ENCODE assay signal across 31 cellular contexts in genomic region chr4:62135565-62136156, GRCh38.
DNase-seq lines count a peak whose midpoint lies in the region; ATAC-seq and TF ChIP-seq lines count a peak whose summit lies in the region.
"Had no signal": no experiment of that assay in that cellular context is flagged by ENCODE, and none has a peak within 500 bp of the region (broad histone marks: within the 10 kb centered on the region; RNA-seq: fewer than 3 reads in every experiment).

No MANE protein-coding gene starts in this region.

- intact Hi-C loops in left ventricle myocardium superior (cut with micrococcal nuclease): no loop called here

- H3K4me3 Mint-ChIP-seq in brain: peak overlapping the region in 1 of 5 experiments; percentile 14
- H3K4me3 Mint-ChIP-seq in stimulated activated naive CD8-positive, alpha-beta T cell treated with anti-CD3 and anti-CD28 coated beads, Interleukin-15, amount 100 ng/mL, for 72 hours: no peak overlapping the region
- H3K4me3 Mint-ChIP-seq: B cell; endodermal cell; neural progenitor cell; stimulated activated effector memory CD8-positive, alpha-beta T cell treated with anti-CD3 and anti-CD28 coated beads, Interleukin-12 subunit alpha, Interleukin-12 subunit beta, amount 100 ng/mL, for 72 hours had no signal

- peak; percentile 1 for ATAC-seq in left ventricle myocardium superior
- no peak for ATAC-seq in stimulated activated naive CD8-positive, alpha-beta T cell treated with anti-CD3 and anti-CD28 coated beads, Interleukin-15, amount 100 ng/mL, for 72 hours
- ATAC-seq: sciatic nerve; stimulated activated effector memory CD8-positive, alpha-beta T cell treated with anti-CD3 and anti-CD28 coated beads, Interleukin-12 subunit alpha, Interleukin-12 subunit beta, amount 100 ng/mL, for 72 hours had no signal

- H3K27ac Mint-ChIP-seq in brain: peak overlapping the region in 3 of 5 experiments; percentile 0 to 85 (median 7)
- no peak overlapping the region for H3K27ac Mint-ChIP-seq in stimulated activated naive CD8-positive, alpha-beta T cell treated with anti-CD3 and anti-CD28 coated beads, Interleukin-15, amount 100 ng/mL, for 72 hours
- H3K27ac Mint-ChIP-seq: B cell; endodermal cell; neural progenitor cell; stimulated activated effector memory CD8-positive, alpha-beta T cell treated with anti-CD3 and anti-CD28 coated beads, Interleukin-12 subunit alpha, Interleukin-12 subunit beta, amount 100 ng/mL, for 72 hours had no signal

- H3K9me3 ChIP-seq in HUES64 (ENCODE audit: insufficient read depth, low read depth, low read length): no peaks in the 10 kb centered on the region
- H3K9me3 ChIP-seq: colonic mucosa, esophagus squamous epithelium had no signal

- TF ChIP-seq CTCF in brain (conservative IDR thresholded peaks at IDR 0.05): no peak

- DNase-seq in COLO829 (ENCODE audit: low spot score): peak; percentile 56
- DNase-seq in left ventricle myocardium superior: no peak
- no peak for DNase-seq in NCI-H526 treated with DMSO at 0.1 percent for 48 hours (lab: John Stamatoyannopoulos, UW)
- no peak for DNase-seq in LoVo (ENCODE audit: low spot score)
- no peak for DNase-seq in stimulated activated CD4-positive, alpha-beta T cell treated with anti-CD3 and anti-CD28 coated beads, Interleukin-2, amount 100 ng/mL, for 24 hours
- no peak for DNase-seq in stimulated activated naive CD8-positive, alpha-beta T cell treated with anti-CD3 and anti-CD28 coated beads, Interleukin-15, amount 100 ng/mL, for 72 hours
- DNase-seq: activated CD4-positive, alpha-beta T cell treated with anti-CD3 and anti-CD28 coated beads for 4 hours; activated effector memory CD4-positive, alpha-beta T cell treated with anti-CD3 and anti-CD28 coated beads, Interleukin-2, amount 50 U/mL, for 16 hours; activated T-cell treated with anti-CD3 and anti-CD28 coated beads for 4 hours; colonic mucosa; DMS53; endodermal cell; esophagus squamous epithelium; KG1; kidney glomerular epithelial cell; mammary epithelial cell; NCI-H1436; NCI-H2107; NCI-H446 treated with DMSO at 0.1 percent for 48 hours; stimulated activated CD4-positive, alpha-beta T cell treated with anti-CD3 and anti-CD28 coated beads, Interleukin-12 subunit alpha, Interleukin-12 subunit beta, amount 100 ng/mL, for 4 hours; stimulated activated CD4-positive, alpha-beta T cell treated with anti-CD3 and anti-CD28 coated beads, Interleukin-4, amount 100 ng/mL, for 24 hours; substantia nigra; upper lobe of left lung had no signal

- H3K36me3 Mint-ChIP-seq in brain: peaks cover 5% of the 10 kb centered on the region
- H3K36me3 Mint-ChIP-seq: neural progenitor cell; stimulated activated effector memory CD8-positive, alpha-beta T cell treated with anti-CD3 and anti-CD28 coated beads, Interleukin-12 subunit alpha, Interleukin-12 subunit beta, amount 100 ng/mL, for 72 hours had no signal

- 75% methylated on average over 1 of the region's 1 CpG for WGBS in HUES64

- H3K36me3 ChIP-seq in HUES64 (ENCODE audit: insufficient read depth, low read length): no peaks in the 10 kb centered on the region
- H3K36me3 ChIP-seq: breast epithelium, colonic mucosa, esophagus squamous epithelium, neural progenitor cell, upper lobe of left lung had no signal

- H3K27me3 Mint-ChIP-seq in brain: no peaks in the 10 kb centered on the region
- no peaks in the 10 kb centered on the region for H3K27me3 Mint-ChIP-seq in stimulated activated naive CD8-positive, alpha-beta T cell treated with anti-CD3 and anti-CD28 coated beads, Interleukin-15, amount 100 ng/mL, for 72 hours
- H3K27me3 Mint-ChIP-seq: B cell had no signal

- H3K9ac ChIP-seq in HUES64 (ENCODE audit: low read depth, low read length): no peak overlapping the region
- H3K9ac ChIP-seq: neural progenitor cell, parathyroid adenoma had no signal

- no peaks in the 10 kb centered on the region for H3K27me3 ChIP-seq in HUES64 (ENCODE audit: insufficient read depth, low read length)
- H3K27me3 ChIP-seq: breast epithelium, colonic mucosa, esophagus squamous epithelium, neural progenitor cell, upper lobe of left lung had no signal

- peaks cover 8 to 15% (median 10%) of the 10 kb centered on the region in 5 experiments for H3K9me3 Mint-ChIP-seq in brain
- peaks cover 14 to 33% of the 10 kb centered on the region in 2 donors for H3K9me3 Mint-ChIP-seq in stimulated activated naive CD8-positive, alpha-beta T cell treated with anti-CD3 and anti-CD28 coated beads, Interleukin-15, amount 100 ng/mL, for 72 hours
- H3K9me3 Mint-ChIP-seq: endodermal cell had no signal

- peak overlapping the region; percentile 63 for H3K27ac ChIP-seq in HUES64 (ENCODE audit: low read depth, low read length)
- H3K27ac ChIP-seq: breast epithelium, colonic mucosa, esophagus squamous epithelium, neural progenitor cell, parathyroid adenoma, upper lobe of left lung had no signal

- H3K4me1 ChIP-seq in HUES64 (ENCODE audit: insufficient read depth, low read length): peaks cover 30% of the 10 kb centered on the region
- H3K4me1 ChIP-seq: breast epithelium, colonic mucosa, esophagus squamous epithelium, neural progenitor cell, parathyroid adenoma, upper lobe of left lung had no signal

- H3K4me3 ChIP-seq in HUES64 (ENCODE audit: low read length): no peak overlapping the region
- H3K4me3 ChIP-seq: breast epithelium, colonic mucosa, esophagus squamous epithelium, neural progenitor cell, upper lobe of left lung had no signal

- peaks cover 25% of the 10 kb centered on the region for H3K4me1 Mint-ChIP-seq in brain
- H3K4me1 Mint-ChIP-seq in stimulated activated naive CD8-positive, alpha-beta T cell treated with anti-CD3 and anti-CD28 coated beads, Interleukin-15, amount 100 ng/mL, for 72 hours: no peaks in the 10 kb centered on the region
- H3K4me1 Mint-ChIP-seq: B cell; stimulated activated effector memory CD8-positive, alpha-beta T cell treated with anti-CD3 and anti-CD28 coated beads, Interleukin-12 subunit alpha, Interleukin-12 subunit beta, amount 100 ng/mL, for 72 hours had no signal

Comparison
In these comparisons a context has a peak if more than half of its experiments do, and no peak if none do; other contexts are left out.
1. H3K27ac Mint-ChIP-seq: peak in brain (3 of 5); none in stimulated activated naive CD8-positive, alpha-beta T cell treated with anti-CD3 and anti-CD28 coated beads, Interleukin-15, amount 100 ng/mL, for 72 hours (0 of 2).